Comparison of ENCODE assay signal across 27 cellular contexts in genomic region chr6:24486065-24486464, GRCh38. TPM values are rescaled to one million over a fixed set of nuclear protein-coding genes. Genes with fewer than 3 reads are reported as not detected.
"Had no signal": no experiment of that assay in that cellular context is flagged by ENCODE, and none has a peak within 500 bp of the region (broad histone marks: within the 10 kb centered on the region; RNA-seq: fewer than 3 reads in every experiment).

No MANE protein-coding gene starts in this region.

- H3K4me1 Mint-ChIP-seq: endodermal cell had no signal

- H3K9me3 ChIP-seq: colonic mucosa, esophagus muscularis mucosa, esophagus squamous epithelium, gastrocnemius medialis, gastroesophageal sphincter, heart left ventricle, heart right ventricle had no signal

- FAIRE-seq: colon, endometrium, endothelial cell of umbilical vein had no signal

- H3K36me3 ChIP-seq: colonic mucosa, esophagus squamous epithelium, gastrocnemius medialis, heart left ventricle, heart right ventricle had no signal

- H3K4me1 ChIP-seq: colonic mucosa, esophagus muscularis mucosa, foreskin keratinocyte, gastroesophageal sphincter had no signal

- H3K4me3 Mint-ChIP-seq: dendritic cell treated with granulocyte-macrophage colony-stimulating factor and Interleukin-4, amounts not matched to agents 40 ng/mL and 50 ng/mL, for 4 days; effector memory CD8-positive, alpha-beta T cell; endodermal cell had no signal

- H3K27me3 Mint-ChIP-seq: dendritic cell treated with granulocyte-macrophage colony-stimulating factor and Interleukin-4, amounts not matched to agents 40 ng/mL and 50 ng/mL, for 4 days; effector memory CD8-positive, alpha-beta T cell had no signal

- DNase-seq: colonic mucosa; cortex of kidney; dermis blood vessel endothelial cell; dorsolateral prefrontal cortex; effector CD4-positive, alpha-beta T cell; effector CD8-positive, alpha-beta T cell; effector memory CD4-positive, alpha-beta T cell; effector memory CD8-positive, alpha-beta T cell; endodermal cell; erythroblast; esophagus squamous epithelium; foreskin fibroblast; foreskin keratinocyte; foreskin melanocyte; gastrocnemius medialis; glutamatergic neuron; head of caudate nucleus; heart left ventricle; heart right ventricle had no signal

- ATAC-seq: effector memory CD8-positive, alpha-beta T cell; esophagus mucosa; foreskin keratinocyte; gastrocnemius medialis; gastroesophageal sphincter; heart left ventricle; heart right ventricle had no signal

- H3K27ac ChIP-seq: colonic mucosa, coronary artery, dorsolateral prefrontal cortex, esophagus muscularis mucosa, esophagus squamous epithelium, foreskin keratinocyte, gastrocnemius medialis, gastroesophageal sphincter, heart left ventricle, heart right ventricle had no signal

- H3K27ac Mint-ChIP-seq: dendritic cell treated with granulocyte-macrophage colony-stimulating factor and Interleukin-4, amounts not matched to agents 40 ng/mL and 50 ng/mL, for 4 days; effector memory CD8-positive, alpha-beta T cell; endodermal cell had no signal

- H3K4me3 ChIP-seq: colonic mucosa, coronary artery, dorsolateral prefrontal cortex, esophagus muscularis mucosa, esophagus squamous epithelium, gastrocnemius medialis, gastroesophageal sphincter, heart left ventricle, heart right ventricle had no signal

- H3K27me3 ChIP-seq: colonic mucosa, dorsolateral prefrontal cortex, esophagus muscularis mucosa, esophagus squamous epithelium, foreskin keratinocyte, gastrocnemius medialis, gastroesophageal sphincter, heart left ventricle, heart right ventricle had no signal

- H3K9me3 Mint-ChIP-seq: dendritic cell treated with granulocyte-macrophage colony-stimulating factor and Interleukin-4, amounts not matched to agents 40 ng/mL and 50 ng/mL, for 4 days; effector memory CD8-positive, alpha-beta T cell; endodermal cell had no signal

RNA-seq across cellular contexts. Expression of gene GPLD1, which starts 3.3 kb away (rescaled TPM):
- polyA plus RNA-seq: foreskin keratinocyte had no signal
